Comparison of ENCODE assay signal across 8 cellular contexts in genomic region chr1:43708006-43708412, GRCh38. TPM values are rescaled to one million over a fixed set of nuclear protein-coding genes. Genes with fewer than 3 reads are reported as not detected.
A peak's percentile ranks its signal among the peaks of the same experiment; 100 is the strongest.
DNase-seq lines count a peak whose midpoint lies in the region; ATAC-seq and TF ChIP-seq lines count a peak whose summit lies in the region.

No MANE protein-coding gene starts in this region.

- H3K27ac Mint-ChIP-seq in MCF 10A (ENCODE audit: low read depth, unreplicated experiment) = peak overlapping the region; percentile 55

- POLR2A ChIA-PET in MCF 10A (lab: Yijun Ruan, JAX) = interaction anchor here (0.9 to 3.3 kb wide), 5 partner anchors 58 to 267 kb away, joined by 3 to 37 read pairs (median 3); partner anchors contain the start of genes ATP6V0B, KDM4A and PTPRF

- intact Hi-C loops in MCF 10A (cut with micrococcal nuclease) = no loop called here

- DNase-seq in EH (ENCODE audit: low read depth) = peak; percentile 58
- DNase-seq in Kasumi-1 (lab: John Stamatoyannopoulos, UW) = peak; percentile 23 to 34
- DNase-seq in MCF 10A (ENCODE audit: unreplicated experiment) = peak; percentile 51
- DNase-seq in iPS-NIHi7 (ENCODE audit: extremely low spot score) = no peak
- no peak for DNase-seq in HPDE6-E6E7 (ENCODE audit: extremely low spot score)

- no peak for ATAC-seq in GM19023 (IDR thresholded peaks at IDR 0.05; ENCODE audit: unreplicated experiment)
- no peak for ATAC-seq in HG03565 (IDR thresholded peaks at IDR 0.05; ENCODE audit: unreplicated experiment)

- peak overlapping the region; percentile 80 for H3K4me3 ChIP-seq in mononuclear cell (ENCODE audit: low read length)

- peak overlapping the region; percentile 82 for H3K4me3 Mint-ChIP-seq in MCF 10A (ENCODE audit: unreplicated experiment)

- H3K27me3 ChIP-seq in mononuclear cell (ENCODE audit: insufficient read depth, low read length) = no peaks in the 10 kb centered on the region

- H3K4me1 ChIP-seq in mononuclear cell (ENCODE audit: insufficient read depth, low read length) = peaks cover 22% of the 10 kb centered on the region

- CTCF ChIA-PET in MCF 10A (lab: Yijun Ruan, JAX) = no interaction called here

- no peaks in the 10 kb centered on the region for H3K9me3 Mint-ChIP-seq in MCF 10A (ENCODE audit: unreplicated experiment)

- no peaks in the 10 kb centered on the region for H3K27me3 Mint-ChIP-seq in MCF 10A (ENCODE audit: insufficient read depth, unreplicated experiment)

- BruUV-seq in MCF 10A (replicated peaks; lab: Mats Ljungman, UMichigan) = no TSS peak

- H3K4me1 Mint-ChIP-seq in MCF 10A (ENCODE audit: insufficient read depth, unreplicated experiment) = peaks cover 38% of the 10 kb centered on the region

- H3K36me3 Mint-ChIP-seq in MCF 10A (ENCODE audit: insufficient read depth, unreplicated experiment) = peaks cover 49% of the 10 kb centered on the region

- no peak for TF ChIP-seq CTCF in MCF 10A (IDR thresholded peaks at IDR 0.05; ENCODE audit: unreplicated experiment)

- H3K9me3 ChIP-seq in mononuclear cell (ENCODE audit: low read depth, low read length) = no peaks in the 10 kb centered on the region

RNA-seq across cellular contexts. Expression of gene ST3GAL3, which starts 0.7 kb away (rescaled TPM):
- total RNA-seq in MCF 10A (2022) (22.4 and 24.2 TPM in 2 replicates), mononuclear cell (10.8 TPM)

RNA-seq across cellular contexts. Expression of gene KDM4A, which starts 58.1 kb away (rescaled TPM):
- 42.5 and 48.1 TPM in 2 replicates for total RNA-seq in MCF 10A (2022)
- 27.7 TPM for total RNA-seq in mononuclear cell

Comparison
In these comparisons a context has a peak if more than half of its experiments do, and no peak if none do; other contexts are left out.
1. DNase-seq: peak in EH (single experiment), Kasumi-1 (2 of 2) and MCF 10A (single experiment); none in iPS-NIHi7 (single experiment) and HPDE6-E6E7 (single experiment).